In the genomic region with DNA sequence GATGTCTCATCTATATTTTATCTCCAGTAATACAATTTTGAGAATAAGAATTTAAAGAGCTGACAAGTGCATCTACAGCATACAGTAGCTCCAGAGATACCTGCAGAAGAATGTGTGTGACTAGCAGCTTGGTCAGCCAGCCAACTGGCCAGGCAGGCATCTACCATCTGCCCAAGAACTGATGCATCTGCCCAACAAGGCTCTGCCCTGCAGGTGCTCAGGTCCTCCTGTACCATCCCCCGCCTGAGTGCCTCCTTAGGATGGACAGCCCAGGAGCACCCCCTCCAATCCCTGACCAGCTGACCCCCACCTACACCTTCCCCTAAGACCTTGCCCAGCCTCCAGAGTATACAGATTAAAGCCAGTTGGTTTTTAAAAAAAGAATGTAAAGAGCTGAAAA, we compare ENCODE assay signal across 18 cellular contexts. TPM values are rescaled to one million over a fixed set of nuclear protein-coding genes. Genes with fewer than 3 reads are reported as not detected.
DNase-seq lines count a peak whose midpoint lies in the region; ATAC-seq and TF ChIP-seq lines count a peak whose summit lies in the region.
"Had no signal": no experiment of that assay in that cellular context is flagged by ENCODE, and none has a peak within 500 bp of the region (broad histone marks: within the 10 kb centered on the region; RNA-seq: fewer than 3 reads in every experiment).

No MANE protein-coding gene starts in this region.

- no peak overlapping the region for H3K18ac ChIP-seq in mesenchymal stem cell (ENCODE audit: low read depth in 1 of 2, low read length in 2 of 2)

- H4K91ac ChIP-seq in mesenchymal stem cell (ENCODE audit: low read length) = peak overlapping the region; percentile 61

- no peak overlapping the region for H3K9ac ChIP-seq in mesenchymal stem cell (ENCODE audit: low read length)
- H3K9ac ChIP-seq: GM23248 had no signal

- no peak overlapping the region for H2BK120ac ChIP-seq in mesenchymal stem cell (ENCODE audit: low read depth, low read length)

- ATAC-seq in central memory CD8-positive, alpha-beta T cell (replicated peaks; ENCODE audit: extremely low read depth, poor library complexity, severe bottlenecking) = no peak
- no peak for ATAC-seq in HG03521 (IDR thresholded peaks at IDR 0.05; ENCODE audit: unreplicated experiment)
- ATAC-seq in GM21825 (IDR thresholded peaks at IDR 0.05; ENCODE audit: unreplicated experiment) = no peak
- ATAC-seq: GM12878, HCT116, HepG2 had no signal

- H2BK15ac ChIP-seq in mesenchymal stem cell (ENCODE audit: low read depth, poor library complexity, severe bottlenecking) = no peak overlapping the region

- H3K27ac Mint-ChIP-seq in central memory CD8-positive, alpha-beta T cell (ENCODE audit: low read depth) = peak overlapping the region; percentile 19
- H3K27ac Mint-ChIP-seq: CD4-positive, CD25-positive, alpha-beta regulatory T cell; HFFc6; IgD-negative memory B cell had no signal

- H3K27me3 ChIP-seq in mesenchymal stem cell (ENCODE audit: control insufficient read depth in 1 of 2, insufficient read depth in 1 of 2, low read length in 2 of 2) (no peaks in the 10 kb centered on the region), thyroid gland (no peaks in the 10 kb centered on the region)
- H3K27me3 ChIP-seq: BE2C had no signal

- peak; percentile 90 for DNase-seq in G401 (ENCODE audit: low spot score)
- DNase-seq in central memory CD8-positive, alpha-beta T cell (ENCODE audit: low spot score in 2 of 2) = no peak
- DNase-seq in mesenchymal stem cell = no peak
- no peak for DNase-seq in thyroid gland
- DNase-seq: BE2C; CD4-positive, CD25-positive, alpha-beta regulatory T cell; CD8-positive, alpha-beta memory T cell; COR-L47; DMS79 treated with DMSO at 0.1 percent for 48 hours; GM23248; HFFc6; KBM-7 had no signal

- H3K27me3 Mint-ChIP-seq in central memory CD8-positive, alpha-beta T cell = no peaks in the 10 kb centered on the region
- H3K27me3 Mint-ChIP-seq: CD4-positive, CD25-positive, alpha-beta regulatory T cell; CD8-positive, alpha-beta memory T cell; IgD-negative memory B cell had no signal

- H3K36me3 ChIP-seq in mesenchymal stem cell (ENCODE audit: control insufficient read depth in 1 of 2, insufficient read depth in 2 of 2, low read depth in 1 of 2, low read length in 2 of 2) = peaks cover 7 to 30% of the 10 kb centered on the region in 2 experiments
- peaks cover 0 to 5% of the 10 kb centered on the region in 2 donors for H3K36me3 ChIP-seq in thyroid gland
- H3K36me3 ChIP-seq: BE2C had no signal

- no peak for TF ChIP-seq POLR2A in thyroid gland (IDR thresholded peaks at IDR 0.05)

- WGBS in mesenchymal stem cell = no CpG with 5 or more reads among the region's 1 CpG
- WGBS in thyroid gland, 2 donors = 100% methylated on average over 1 of the region's 1 CpG

- no peak overlapping the region for H4K8ac ChIP-seq in mesenchymal stem cell (ENCODE audit: low read length)

- H3K36me3 Mint-ChIP-seq in central memory CD8-positive, alpha-beta T cell (ENCODE audit: insufficient read depth) = peaks cover 17% of the 10 kb centered on the region

- H3K9me3 Mint-ChIP-seq in central memory CD8-positive, alpha-beta T cell = no peaks in the 10 kb centered on the region
- H3K9me3 Mint-ChIP-seq: CD4-positive, CD25-positive, alpha-beta regulatory T cell; CD8-positive, alpha-beta memory T cell; HFFc6; IgD-negative memory B cell had no signal

- H2AFZ ChIP-seq in mesenchymal stem cell (ENCODE audit: low read depth, low read length) = no peak overlapping the region
- H2AFZ ChIP-seq: GM23248 had no signal

- in situ Hi-C loops in G401 (cut with HindIII; ENCODE audit: low sequenced_read_pairs) = no loop called here

- H3K4me3 Mint-ChIP-seq in central memory CD8-positive, alpha-beta T cell = no peak overlapping the region
- H3K4me3 Mint-ChIP-seq: CD4-positive, CD25-positive, alpha-beta regulatory T cell; CD8-positive, alpha-beta memory T cell; HFFc6; IgD-negative memory B cell had no signal

- H3K4ac ChIP-seq in mesenchymal stem cell (ENCODE audit: low read depth in 1 of 2, low read length in 2 of 2) = no peak overlapping the region

- H3K9me3 ChIP-seq in mesenchymal stem cell (ENCODE audit: control insufficient read depth, low read length) (no peaks in the 10 kb centered on the region), thyroid gland (no peaks in the 10 kb centered on the region)
- H3K9me3 ChIP-seq: BE2C had no signal

- no peaks in the 10 kb centered on the region for H3K4me1 Mint-ChIP-seq in central memory CD8-positive, alpha-beta T cell
- H3K4me1 Mint-ChIP-seq: CD8-positive, alpha-beta memory T cell had no signal

- no peak overlapping the region for H3K14ac ChIP-seq in mesenchymal stem cell (ENCODE audit: low read length in 2 of 2)

- no peak overlapping the region for H3K4me3 ChIP-seq in mesenchymal stem cell (ENCODE audit: insufficient read depth in 1 of 2, low read depth in 1 of 2, low read length in 2 of 2)
- no peak overlapping the region for H3K4me3 ChIP-seq in thyroid gland (replicated peaks in 1 of 3)
- H3K4me3 ChIP-seq: GM12878, GM23248 had no signal

- H2BK12ac ChIP-seq in mesenchymal stem cell (ENCODE audit: low read length in 2 of 2) = no peak overlapping the region

- no peak overlapping the region for H2AK5ac ChIP-seq in mesenchymal stem cell (ENCODE audit: low read length, severe bottlenecking)

- no peak for TF ChIP-seq CTCF in thyroid gland (IDR thresholded peaks at IDR 0.05)

- peaks cover 3% of the 10 kb centered on the region for H3K79me1 ChIP-seq in mesenchymal stem cell (replicated peaks; ENCODE audit: low read length, poor library complexity, severe bottlenecking)

- no peak overlapping the region for H2BK5ac ChIP-seq in mesenchymal stem cell (ENCODE audit: low read depth, low read length, poor library complexity, severe bottlenecking)

- intact Hi-C loops in thyroid gland (cut with DNase I) = no loop called here

- no peak overlapping the region for H3K4me2 ChIP-seq in mesenchymal stem cell (ENCODE audit: low read length, poor library complexity, severe bottlenecking)

- H3K4me1 ChIP-seq in mesenchymal stem cell (ENCODE audit: control insufficient read depth, insufficient read depth, low read depth, low read length) = peaks cover 3% of the 10 kb centered on the region
- H3K4me1 ChIP-seq in thyroid gland = no peaks in the 10 kb centered on the region
- H3K4me1 ChIP-seq: BE2C had no signal

- H3K23ac ChIP-seq in mesenchymal stem cell (ENCODE audit: low read length in 2 of 2) = no peak overlapping the region

- H3K27ac ChIP-seq in mesenchymal stem cell (ENCODE audit: low read length, poor library complexity, severe bottlenecking) (no peak overlapping the region), thyroid gland (no peak overlapping the region)
- H3K27ac ChIP-seq: GM23248 had no signal

RNA-seq across cellular contexts. Expression of gene TMEM69, which starts 30.3 kb away (rescaled TPM):
- total RNA-seq in G401 (2014; rRNA removed; shearing (Covaris generic)) = 57.0 and 79.0 TPM in 2 replicates
- 30.3 TPM for polyA plus RNA-seq in mesenchymal stem cell (2013, experiment 1 of 2)
- polyA plus RNA-seq in mesenchymal stem cell (2013, experiment 2 of 2) = 31.9 TPM
- total RNA-seq in thyroid gland = 10 to 100 TPM; 15.7 to 30.9 (median 25.7) TPM

RNA-seq across cellular contexts. Expression of gene GPBP1L1, which starts 32.0 kb away (rescaled TPM):
- 94.9 and 108 TPM in 2 replicates for total RNA-seq in G401 (2014; rRNA removed; shearing (Covaris generic))
- polyA plus RNA-seq in mesenchymal stem cell (2013, experiment 1 of 2) = 37.3 TPM
- 39.5 TPM for polyA plus RNA-seq in mesenchymal stem cell (2013, experiment 2 of 2)
- total RNA-seq in thyroid gland = 100 to 1,000 TPM; 146 to 220 (median 176) TPM

RNA-seq across cellular contexts. Expression of gene IPP, which starts 32.2 kb away (rescaled TPM):
- 4.4 and 8.4 TPM in 2 replicates for total RNA-seq in G401 (2014; rRNA removed; shearing (Covaris generic))
- polyA plus RNA-seq in mesenchymal stem cell (2013, experiment 1 of 2) = 8.6 TPM
- polyA plus RNA-seq in mesenchymal stem cell (2013, experiment 2 of 2) = 8.9 TPM
- total RNA-seq in thyroid gland = 10 to 100 TPM; 14.9 to 20.1 (median 17.8) TPM
